1 cellular context compared by ENCODE assay signal in the genomic region with DNA sequence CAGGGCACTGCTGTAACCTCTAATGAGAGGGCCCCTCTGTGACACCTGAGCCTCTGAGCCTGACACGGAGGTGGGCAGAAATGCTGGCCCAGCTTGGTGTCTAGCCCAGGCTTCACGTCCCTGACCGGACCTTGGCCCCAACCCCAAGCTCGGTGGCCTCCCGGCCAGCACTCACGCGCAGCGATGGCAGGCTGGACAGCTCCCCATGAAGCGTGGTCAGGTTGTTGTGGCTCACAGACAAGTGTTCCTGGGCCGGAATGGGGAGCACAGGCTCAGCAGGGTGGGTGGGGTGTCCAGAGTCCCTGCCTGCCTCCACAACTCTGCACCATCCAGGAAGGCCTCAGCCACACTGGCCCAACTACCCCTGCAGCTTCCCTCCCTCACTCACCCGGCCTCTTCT.
TF ChIP-seq lines count a peak whose summit lies in the region.

No MANE protein-coding gene starts in this region.

TF ChIP-seq in H1, 55 proteins besides CTCF, POLR2A, EP300 and RAD21:
- TF ChIP-seq TBP (IDR thresholded peaks at IDR 0.05; ENCODE audit: low read depth, low read length) (no peak), TCF12 (IDR thresholded peaks at IDR 0.05; ENCODE audit: low read depth, low read length) (no peak), BCL11A (IDR thresholded peaks at IDR 0.05; ENCODE audit: low read depth in 2 of 2, low read length in 2 of 2) (no peak), EZH2 (IDR thresholded peaks at IDR 0.05; ENCODE audit: low read depth, low read length, severe bottlenecking) (no peak), BACH1 (IDR thresholded peaks at IDR 0.05; ENCODE audit: low read length) (no peak), YY1 (IDR thresholded peaks at IDR 0.05; ENCODE audit: low read depth, low read length) (no peak), GABPA (IDR thresholded peaks at IDR 0.05; ENCODE audit: borderline replicate concordance, insufficient read depth, low read length) (no peak), TAF7 (optimal IDR thresholded peaks at IDR 0.05; ENCODE audit: borderline replicate concordance, low read depth, low read length) (no peak), RXRA (IDR thresholded peaks at IDR 0.05; ENCODE audit: insufficient read depth, low read depth, low read length) (no peak), SP2 (IDR thresholded peaks at IDR 0.05; ENCODE audit: low read length) (no peak), TAF1 (IDR thresholded peaks at IDR 0.05; ENCODE audit: low read depth, low read length) (no peak), JUND (IDR thresholded peaks at IDR 0.05; ENCODE audit: low read length) (no peak), POLR2AphosphoS5 (IDR thresholded peaks at IDR 0.05; ENCODE audit: low read depth, low read length) (no peak), KDM4A (IDR thresholded peaks at IDR 0.05; ENCODE audit: low read depth, low read length, severe bottlenecking) (no peak), SP1 (IDR thresholded peaks at IDR 0.05; ENCODE audit: low read depth, low read length) (no peak), NANOG (IDR thresholded peaks at IDR 0.05; ENCODE audit: insufficient read depth, low read depth, low read length, poor library complexity, severe bottlenecking) (no peak)
- TF ChIP-seq, protein P1, sequence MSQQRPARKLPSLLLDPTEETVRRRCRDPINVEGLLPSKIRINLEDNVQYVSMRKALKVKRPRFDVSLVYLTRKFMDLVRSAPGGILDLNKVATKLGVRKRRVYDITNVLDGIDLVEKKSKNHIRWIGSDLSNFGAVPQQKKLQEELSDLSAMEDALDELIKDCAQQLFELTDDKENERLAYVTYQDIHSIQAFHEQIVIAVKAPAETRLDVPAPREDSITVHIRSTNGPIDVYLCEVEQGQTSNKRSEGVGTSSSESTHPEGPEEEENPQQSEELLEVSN (IDR thresholded peaks at IDR 0.05), result no peak
